ENCODE assay signal across 1 cellular context in the genomic region with DNA sequence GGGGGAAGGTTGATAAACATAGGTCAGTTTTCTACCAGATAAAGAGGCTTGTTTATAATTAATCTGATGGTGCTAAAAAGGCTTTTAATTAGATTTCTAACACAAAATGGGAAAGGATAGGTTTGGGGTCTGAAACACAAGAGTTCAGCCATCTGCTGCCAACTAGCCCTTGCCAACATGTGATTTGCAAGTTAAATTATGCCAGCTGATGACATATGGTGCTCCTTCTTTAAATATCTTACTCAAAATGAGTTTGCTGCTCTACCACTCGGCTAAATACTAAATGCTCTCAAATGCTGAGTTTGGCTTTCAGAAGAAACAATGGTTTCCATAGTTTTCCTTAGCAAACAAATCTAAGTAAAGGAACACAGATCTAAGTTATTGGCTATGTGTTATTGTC.
TF ChIP-seq lines count a peak whose summit lies in the region.

No MANE protein-coding gene starts in this region.

TF ChIP-seq in HepG2, 621 proteins besides CTCF, POLR2A, EP300 and RAD21 (continued from another document):
- TF ChIP-seq, protein P1, sequence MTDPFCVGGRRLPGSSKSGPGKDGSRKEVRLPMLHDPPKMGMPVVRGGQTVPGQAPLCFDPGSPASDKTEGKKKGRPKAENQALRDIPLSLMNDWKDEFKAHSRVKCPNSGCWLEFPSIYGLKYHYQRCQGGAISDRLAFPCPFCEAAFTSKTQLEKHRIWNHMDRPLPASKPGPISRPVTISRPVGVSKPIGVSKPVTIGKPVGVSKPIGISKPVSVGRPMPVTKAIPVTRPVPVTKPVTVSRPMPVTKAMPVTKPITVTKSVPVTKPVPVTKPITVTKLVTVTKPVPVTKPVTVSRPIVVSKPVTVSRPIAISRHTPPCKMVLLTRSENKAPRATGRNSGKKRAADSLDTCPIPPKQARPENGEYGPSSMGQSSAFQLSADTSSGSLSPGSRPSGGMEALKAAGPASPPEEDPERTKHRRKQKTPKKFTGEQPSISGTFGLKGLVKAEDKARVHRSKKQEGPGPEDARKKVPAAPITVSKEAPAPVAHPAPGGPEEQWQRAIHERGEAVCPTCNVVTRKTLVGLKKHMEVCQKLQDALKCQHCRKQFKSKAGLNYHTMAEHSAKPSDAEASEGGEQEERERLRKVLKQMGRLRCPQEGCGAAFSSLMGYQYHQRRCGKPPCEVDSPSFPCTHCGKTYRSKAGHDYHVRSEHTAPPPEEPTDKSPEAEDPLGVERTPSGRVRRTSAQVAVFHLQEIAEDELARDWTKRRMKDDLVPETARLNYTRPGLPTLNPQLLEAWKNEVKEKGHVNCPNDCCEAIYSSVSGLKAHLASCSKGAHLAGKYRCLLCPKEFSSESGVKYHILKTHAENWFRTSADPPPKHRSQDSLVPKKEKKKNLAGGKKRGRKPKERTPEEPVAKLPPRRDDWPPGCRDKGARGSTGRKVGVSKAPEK (CRISPR knock-in tag; IDR thresholded peaks at IDR 0.05; ENCODE audit: borderline replicate concordance), result no peak
- TF ChIP-seq SMC3 (IDR thresholded peaks at IDR 0.05; ENCODE audit: low read length) (no peak), DMAP1 (CRISPR knock-in tag; IDR thresholded peaks at IDR 0.05) (no peak), ZNF7 (CRISPR knock-in tag; IDR thresholded peaks at IDR 0.05) (no peak), ZNF83 (CRISPR knock-in tag; IDR thresholded peaks at IDR 0.05; ENCODE audit: borderline replicate concordance) (no peak), ZNF547 (CRISPR knock-in tag; IDR thresholded peaks at IDR 0.05) (no peak), MAZ (IDR thresholded peaks at IDR 0.05; ENCODE audit: borderline replicate concordance, low read depth, low read length) (no peak), MAZ (CRISPR knock-in tag; IDR thresholded peaks at IDR 0.05; ENCODE audit: low read depth) (no peak), THAP9 (CRISPR knock-in tag; IDR thresholded peaks at IDR 0.05; ENCODE audit: borderline replicate concordance) (no peak)
